Comparison of ENCODE assay signal across 8 cellular contexts in genomic region chr6:144036064-144036873, GRCh38. TPM values are rescaled to one million over a fixed set of nuclear protein-coding genes. Genes with fewer than 3 reads are reported as not detected.
A peak's percentile ranks its signal among the peaks of the same experiment; 100 is the strongest.
DNase-seq lines count a peak whose midpoint lies in the region; ATAC-seq and TF ChIP-seq lines count a peak whose summit lies in the region.

No MANE protein-coding gene starts in this region.

- no peaks in the 10 kb centered on the region for H3K27me3 Mint-ChIP-seq in activated T-cell treated with anti-CD3 and anti-CD28 coated beads, Interleukin-2, amount 50 U/mL, for 4 hours (ENCODE audit: low read depth)

- 28 to 31% (median 31%) methylated on average over 8 of the region's 8 CpGs for WGBS in psoas muscle, 3 donors

- no peaks in the 10 kb centered on the region for H3K36me3 ChIP-seq in psoas muscle (ENCODE audit: insufficient read depth in 1 of 2, low read depth in 1 of 2)

- peaks cover 6% of the 10 kb centered on the region for H3K4me1 ChIP-seq in psoas muscle

- peak in 1 of 2 donors; percentile 27 for ATAC-seq in activated T-cell treated with anti-CD3 and anti-CD28 coated beads, Interleukin-2, amount 50 U/mL, for 4 hours
- peak; percentile 74 for ATAC-seq in HG02852 (IDR thresholded peaks at IDR 0.05; ENCODE audit: unreplicated experiment)
- peak in 1 of 4 donors; percentile 37 for ATAC-seq in psoas muscle

- peaks cover 0 to 3% (median 0%) of the 10 kb centered on the region in 3 donors for H3K27me3 ChIP-seq in psoas muscle (ENCODE audit: insufficient read depth in 3 of 3, low read length in 2 of 3)

- H3K36me3 Mint-ChIP-seq in activated T-cell treated with anti-CD3 and anti-CD28 coated beads, Interleukin-2, amount 50 U/mL, for 4 hours (ENCODE audit: insufficient read depth): no peaks in the 10 kb centered on the region

- peak overlapping the region; percentile 16 for H3K4me3 Mint-ChIP-seq in activated T-cell treated with anti-CD3 and anti-CD28 coated beads, Interleukin-2, amount 50 U/mL, for 4 hours

- peaks cover 4% of the 10 kb centered on the region for H3K9me3 Mint-ChIP-seq in activated T-cell treated with anti-CD3 and anti-CD28 coated beads, Interleukin-2, amount 50 U/mL, for 4 hours

- no peak overlapping the region for H3K27ac ChIP-seq in psoas muscle

- no peaks in the 10 kb centered on the region for H3K9me3 ChIP-seq in psoas muscle

- peaks cover 14% of the 10 kb centered on the region for H3K4me1 Mint-ChIP-seq in activated T-cell treated with anti-CD3 and anti-CD28 coated beads, Interleukin-2, amount 50 U/mL, for 4 hours (ENCODE audit: low read depth)

- DNase-seq in activated T-cell treated with anti-CD3 and anti-CD28 coated beads, Interleukin-2, amount 50 U/mL, for 4 hours: no peak
- DNase-seq in activated T-cell treated with anti-CD3 and anti-CD28 coated beads for 4 hours (no peak), SKM-1 treated with dmso at 0.1 percent for 144 hours (lab: John Stamatoyannopoulos, UW; ENCODE audit: unreplicated experiment) (peak; percentile 67), foreskin fibroblast (peak; percentile 32 to 70), psoas muscle (peak in 1 of 2 donors; percentile 18), NCI-H82 treated with DMSO at 0.1 percent for 48 hours (lab: John Stamatoyannopoulos, UW; ENCODE audit: unreplicated experiment) (no peak)
- no peak for DNase-seq in NK-92 treated with Interleukin-12 subunit alpha and Interleukin-12 subunit beta, amount 100 ng/mL, for 24 hours (lab: John Stamatoyannopoulos, UW)

- H3K4me3 ChIP-seq in foreskin fibroblast (ENCODE audit: low read depth in 1 of 2, low read length in 2 of 2): peak overlapping the region; percentile 23 to 38
- H3K4me3 ChIP-seq in psoas muscle: peak overlapping the region; percentile 43

- TF ChIP-seq CTCF in foreskin fibroblast (IDR thresholded peaks at IDR 0.05; ENCODE audit: low read depth, low read length): peak; percentile 3
- TF ChIP-seq CTCF in psoas muscle (IDR thresholded peaks at IDR 0.05): no peak

- intact Hi-C loops in psoas muscle (cut with DNase I): no loop called here

RNA-seq across cellular contexts. Expression of gene PLAGL1, which starts 28.2 kb away (rescaled TPM):
- 1 to 10 TPM; 6.5 to 8.9 (median 7.8) TPM for total RNA-seq in activated T-cell treated with anti-CD3 and anti-CD28 coated beads, Interleukin-2, amount 50 U/mL, for 4 hours
- 10 to 100 TPM in 2 of 4 donors, 1 to 10 TPM in 2; 3.3 to 15.4 (median 7.2) TPM for total RNA-seq in psoas muscle
- 1 to 10 TPM; 2.5 to 3.1 (median 2.9) TPM for polyA plus RNA-seq in psoas muscle

RNA-seq across cellular contexts. Expression of gene SF3B5, which starts 59.1 kb away (rescaled TPM):
- 100 to 1,000 TPM; 276 to 301 (median 280) TPM for total RNA-seq in activated T-cell treated with anti-CD3 and anti-CD28 coated beads, Interleukin-2, amount 50 U/mL, for 4 hours
- 100 to 1,000 TPM; 115 to 146 (median 127) TPM for total RNA-seq in psoas muscle
- polyA plus RNA-seq in psoas muscle: 100 to 1,000 TPM; 173 to 296 (median 180) TPM

Comparison
In these comparisons a context has a peak if more than half of its experiments do, and no peak if none do; other contexts are left out.
1. DNase-seq: peak in SKM-1 treated with dmso at 0.1 percent for 144 hours (single experiment) and foreskin fibroblast (2 of 2); none in activated T-cell treated with anti-CD3 and anti-CD28 coated beads, Interleukin-2, amount 50 U/mL, for 4 hours (single experiment), activated T-cell treated with anti-CD3 and anti-CD28 coated beads for 4 hours (single experiment), NK-92 treated with Interleukin-12 subunit alpha and Interleukin-12 subunit beta, amount 100 ng/mL, for 24 hours (single experiment) and NCI-H82 treated with DMSO at 0.1 percent for 48 hours (single experiment).